ENCODE assay signal across 19 cellular contexts in the genomic region with DNA sequence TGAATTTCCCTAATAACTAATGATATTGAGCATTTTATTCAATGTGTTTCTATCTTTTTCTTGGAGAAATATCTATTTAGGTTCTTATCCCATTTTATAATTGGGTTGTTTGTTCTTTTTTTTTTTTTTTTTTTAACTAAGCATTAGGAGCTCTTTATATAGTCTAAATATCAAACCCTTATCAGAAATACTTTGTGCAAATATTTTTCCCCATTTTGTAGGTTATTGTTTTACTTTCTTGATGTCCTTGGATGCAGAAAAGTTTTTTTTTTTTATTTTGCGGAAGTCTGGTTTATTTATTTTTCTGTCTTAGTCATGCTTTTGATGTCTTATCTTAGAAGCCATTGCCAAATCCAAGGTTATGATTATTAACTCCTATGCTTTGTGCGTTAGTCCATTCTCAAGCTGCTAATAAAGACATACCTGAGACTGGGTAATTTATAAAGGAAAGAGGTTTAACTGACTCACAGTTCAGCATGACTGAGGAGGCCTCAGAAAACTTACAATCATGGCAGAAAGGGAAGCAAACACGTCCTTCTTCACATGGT.
"Had no signal": no experiment of that assay in that cellular context is flagged by ENCODE, and none has a peak within 500 bp of the region (broad histone marks: within the 10 kb centered on the region; RNA-seq: fewer than 3 reads in every experiment).

No MANE protein-coding gene starts in this region.

- H3K27ac ChIP-seq: colonic mucosa, esophagus squamous epithelium, neutrophil, sigmoid colon, skin epidermis, thoracic aorta, transverse colon had no signal

- DNase-seq: cerebellar nuclear complex; colonic mucosa; dermis blood vessel endothelial cell; esophagus squamous epithelium; glutamatergic neuron; kidney glomerular epithelial cell; mesendoderm; mucosa of descending colon; naive thymus-derived CD8-positive, alpha-beta T cell; posterior cingulate gyrus; sigmoid colon; stimulated activated CD4-positive, alpha-beta T cell treated with anti-CD3 and anti-CD28 coated beads, Interleukin-12 subunit alpha, Interleukin-12 subunit beta, amount 100 ng/mL, for 4 hours; stimulated activated naive CD4-positive, alpha-beta T cell; stomach; substantia nigra; transverse colon had no signal

- H3K4me1 ChIP-seq: colonic mucosa, esophagus squamous epithelium, sigmoid colon, stomach, transverse colon had no signal

- H3K27ac Mint-ChIP-seq: naive thymus-derived CD8-positive, alpha-beta T cell had no signal

- H3K9me3 ChIP-seq: colonic mucosa, esophagus squamous epithelium, mucosa of descending colon, neutrophil, sigmoid colon, stomach, thoracic aorta, transverse colon had no signal

- H3K36me3 ChIP-seq: colonic mucosa, esophagus squamous epithelium, neutrophil, sigmoid colon, stomach, thoracic aorta, transverse colon had no signal

- H3K27me3 ChIP-seq: colonic mucosa, esophagus squamous epithelium, neutrophil, sigmoid colon, stomach, transverse colon had no signal

- H3K4me1 Mint-ChIP-seq: naive thymus-derived CD8-positive, alpha-beta T cell had no signal

- ATAC-seq: mucosa of descending colon; naive thymus-derived CD8-positive, alpha-beta T cell had no signal

- H3K4me3 Mint-ChIP-seq: naive thymus-derived CD8-positive, alpha-beta T cell had no signal

- H3K4me3 ChIP-seq: colonic mucosa, esophagus squamous epithelium, mucosa of descending colon, sigmoid colon, skin epidermis, stomach, thoracic aorta, transverse colon had no signal
